ENCODE assay signal across 10 cellular contexts in genomic region chr7:12569673-12570072, GRCh38. TPM values are rescaled to one million over a fixed set of nuclear protein-coding genes. Genes with fewer than 3 reads are reported as not detected.
DNase-seq lines count a peak whose midpoint lies in the region; ATAC-seq and TF ChIP-seq lines count a peak whose summit lies in the region.
"Had no signal": no experiment of that assay in that cellular context is flagged by ENCODE, and none has a peak within 500 bp of the region (broad histone marks: within the 10 kb centered on the region; RNA-seq: fewer than 3 reads in every experiment).

No MANE protein-coding gene starts in this region.

- ATAC-seq in GM21619 (IDR thresholded peaks at IDR 0.05; ENCODE audit: unreplicated experiment) (peak; percentile 41), GM21717 (IDR thresholded peaks at IDR 0.05; ENCODE audit: unreplicated experiment) (no peak), GM19467 (IDR thresholded peaks at IDR 0.05; ENCODE audit: unreplicated experiment) (no peak)

- TF ChIP-seq CTCF in GM12864 (IDR thresholded peaks at IDR 0.05; ENCODE audit: low read depth, low read length, missing control alignments) = no peak
- no peak for TF ChIP-seq CTCF in ovary (IDR thresholded peaks at IDR 0.05)

- intact Hi-C loops in ovary (cut with DNase I) = no loop called here

- TF ChIP-seq EP300 in ovary (IDR thresholded peaks at IDR 0.05) = no peak

- DNase-seq in GM12864 (ENCODE audit: low read depth) = no peak
- DNase-seq in NCI-H2171 treated with DMSO at 0.1 percent for 48 hours (lab: John Stamatoyannopoulos, UW) = peak; percentile 94
- DNase-seq in kidney tubule cell (ENCODE audit: low spot score) = peak; percentile 17
- DNase-seq in ovary = no peak
- no peak for DNase-seq in stimulated activated CD4-positive, alpha-beta T cell treated with anti-CD3 and anti-CD28 coated beads, Interleukin-15, amount 100 ng/mL, for 24 hours
- DNase-seq: activated CD8-positive, alpha-beta memory T cell treated with anti-CD3 and anti-CD28 coated beads, Interleukin-2, amount 50 U/mL, for 48 hours had no signal

- no peaks in the 10 kb centered on the region for H3K36me3 ChIP-seq in ovary

- TF ChIP-seq POLR2A in ovary (IDR thresholded peaks at IDR 0.05) = no peak

- no peaks in the 10 kb centered on the region for H3K4me1 ChIP-seq in ovary (ENCODE audit: insufficient read depth)

- H3K4me3 ChIP-seq in GM12864 (ENCODE audit: low read depth, low read length) = peak overlapping the region; percentile 50; the same call in 1 of the 2 replicates
- no peak overlapping the region for H3K4me3 ChIP-seq in ovary

- H3K9me3 ChIP-seq in ovary = peaks cover 0 to 3% of the 10 kb centered on the region in 2 donors

- 21 to 40% (median 27%) methylated on average over 5 of the region's 5 CpGs for WGBS in ovary, 3 donors

- H3K27me3 ChIP-seq in ovary = no peaks in the 10 kb centered on the region

- no peak overlapping the region for H3K27ac ChIP-seq in ovary
- H3K27ac ChIP-seq: epithelial cell of prostate had no signal

RNA-seq across cellular contexts. Expression of gene SCIN, which starts 0.8 kb away (rescaled TPM):
- 1 to 10 TPM; 1.3 to 5.1 (median 2.0) TPM for total RNA-seq in ovary
- 1 to 10 TPM; 2.2 to 2.5 TPM for polyA plus RNA-seq in ovary

Comparison
In these comparisons a context has a peak if more than half of its experiments do, and no peak if none do; other contexts are left out.
1. DNase-seq: peak in NCI-H2171 treated with DMSO at 0.1 percent for 48 hours (single experiment) and kidney tubule cell (single experiment); none in GM12864 (single experiment), ovary (0 of 5) and stimulated activated CD4-positive, alpha-beta T cell treated with anti-CD3 and anti-CD28 coated beads, Interleukin-15, amount 100 ng/mL, for 24 hours (single experiment).